Comparison of ENCODE assay signal across 9 cellular contexts in the genomic region with DNA sequence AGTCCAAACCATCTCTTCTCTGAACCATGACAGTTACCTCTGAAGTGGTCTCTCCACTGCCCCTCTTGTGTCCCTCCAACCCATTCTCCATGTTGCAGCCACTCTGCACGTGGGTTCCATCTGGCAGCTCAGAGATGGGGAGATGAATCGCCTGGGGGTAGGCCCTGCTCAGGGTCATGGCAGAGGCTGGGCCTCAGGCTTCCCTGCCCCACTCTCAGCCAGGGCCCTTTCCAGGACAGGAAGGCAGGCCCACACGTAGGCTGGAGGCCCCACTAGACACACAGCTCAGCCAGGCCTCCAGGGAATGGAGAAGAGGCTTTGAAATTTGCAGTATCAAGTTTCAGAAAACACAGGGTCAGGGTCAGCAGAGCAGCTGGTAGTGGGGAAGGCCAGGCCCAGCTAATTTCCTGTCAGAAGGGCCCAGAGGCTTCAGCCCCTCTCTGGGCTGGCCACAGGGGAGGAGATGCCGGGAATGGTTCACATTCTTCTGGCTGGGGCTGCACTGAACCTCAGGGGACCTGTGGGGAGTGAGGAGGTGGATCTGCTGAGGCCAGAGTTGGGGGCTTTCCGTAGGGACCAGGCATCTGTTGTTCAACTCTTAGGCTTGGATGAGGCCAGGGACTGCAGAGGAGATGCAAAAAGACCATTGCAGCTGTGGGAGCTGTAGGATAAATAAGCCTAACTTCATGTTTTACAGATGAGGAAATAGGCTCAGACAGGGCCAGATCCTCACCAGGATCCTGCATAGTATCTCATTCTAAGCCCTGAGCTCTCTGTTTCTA.
A peak's percentile ranks its signal among the peaks of the same experiment; 100 is the strongest.
DNase-seq lines count a peak whose midpoint lies in the region; ATAC-seq and TF ChIP-seq lines count a peak whose summit lies in the region.
"Had no signal": no experiment of that assay in that cellular context is flagged by ENCODE, and none has a peak within 500 bp of the region (broad histone marks: within the 10 kb centered on the region; RNA-seq: fewer than 3 reads in every experiment).

No MANE protein-coding gene starts in this region.

- H3K27me3 ChIP-seq in CD4-positive, CD25-positive, alpha-beta regulatory T cell (ENCODE audit: control insufficient read depth, insufficient read depth, low read length) = no peaks in the 10 kb centered on the region
- no peaks in the 10 kb centered on the region for H3K27me3 ChIP-seq in HUES48 (ENCODE audit: control insufficient read depth, insufficient read depth, low read length)

- H3K4me1 Mint-ChIP-seq in CD4-positive, CD25-positive, alpha-beta regulatory T cell = peaks cover 0 to 6% (median 2%) of the 10 kb centered on the region in 4 donors
- H3K4me1 Mint-ChIP-seq in neural crest cell = peaks cover 31% of the 10 kb centered on the region

- ATAC-seq in CD4-positive, CD25-positive, alpha-beta regulatory T cell (ENCODE audit: low read depth in 2 of 2) = peak in 1 of 2 donors; percentile 22
- ATAC-seq in HG02870 (IDR thresholded peaks at IDR 0.05; ENCODE audit: unreplicated experiment) (no peak), HG03460 (IDR thresholded peaks at IDR 0.05; ENCODE audit: unreplicated experiment) (no peak), HG02623 (IDR thresholded peaks at IDR 0.05; ENCODE audit: unreplicated experiment) (no peak), HG02852 (IDR thresholded peaks at IDR 0.05; ENCODE audit: unreplicated experiment) (no peak)

- H3K27ac Mint-ChIP-seq in CD4-positive, CD25-positive, alpha-beta regulatory T cell = peak overlapping the region in 2 of 3 donors; percentile 37 to 44
- H3K27ac Mint-ChIP-seq in neural crest cell (ENCODE audit: unreplicated experiment) = peak overlapping the region; percentile 91

- no peak overlapping the region for H3K27ac ChIP-seq in CD4-positive, CD25-positive, alpha-beta regulatory T cell (ENCODE audit: insufficient read depth, low read length, poor library complexity, severe bottlenecking)
- peak overlapping the region; percentile 19 for H3K27ac ChIP-seq in HUES48 (ENCODE audit: low read depth, low read length)

- H3K27me3 Mint-ChIP-seq in CD4-positive, CD25-positive, alpha-beta regulatory T cell = no peaks in the 10 kb centered on the region
- H3K27me3 Mint-ChIP-seq in neural crest cell (ENCODE audit: low read depth) = no peaks in the 10 kb centered on the region
- H3K27me3 Mint-ChIP-seq: activated naive CD8-positive, alpha-beta T cell had no signal

- no peak overlapping the region for H3K4me3 ChIP-seq in CD4-positive, CD25-positive, alpha-beta regulatory T cell (ENCODE audit: low read depth, low read length)
- H3K4me3 ChIP-seq in HUES48 (ENCODE audit: low read depth, low read length) = no peak overlapping the region

- H3K9ac ChIP-seq in HUES48 (ENCODE audit: low read depth, low read length) = no peak overlapping the region

- DNase-seq in CD4-positive, CD25-positive, alpha-beta regulatory T cell = no peak
- DNase-seq in dermis microvascular lymphatic vessel endothelial cell (ENCODE audit: low read depth in 2 of 2) (peak; percentile 87 to 94), neural crest cell (ENCODE audit: low read depth, low spot score) (no peak)

- H3K36me3 Mint-ChIP-seq in CD4-positive, CD25-positive, alpha-beta regulatory T cell = peaks cover 3% of the 10 kb centered on the region
- H3K36me3 Mint-ChIP-seq in neural crest cell (ENCODE audit: low read depth) = peaks cover 3% of the 10 kb centered on the region

- H3K4me3 Mint-ChIP-seq in CD4-positive, CD25-positive, alpha-beta regulatory T cell = peak overlapping the region in 1 of 4 donors; percentile 23
- peak overlapping the region; percentile 35 for H3K4me3 Mint-ChIP-seq in neural crest cell
- H3K4me3 Mint-ChIP-seq: activated naive CD8-positive, alpha-beta T cell had no signal

- H3K4me1 ChIP-seq in CD4-positive, CD25-positive, alpha-beta regulatory T cell (ENCODE audit: control insufficient read depth, insufficient read depth, low read length, poor library complexity, severe bottlenecking) = no peaks in the 10 kb centered on the region
- 0 out of 2 replicates have a peak, but pooled peaks cover 4% of the 10 kb centered on the region for H3K4me1 ChIP-seq in HUES48 (ENCODE audit: control insufficient read depth, insufficient read depth, low read length)

- H3K36me3 ChIP-seq in CD4-positive, CD25-positive, alpha-beta regulatory T cell (ENCODE audit: control insufficient read depth, insufficient read depth, low read length) = no peaks in the 10 kb centered on the region
- H3K36me3 ChIP-seq in HUES48 (ENCODE audit: control insufficient read depth, insufficient read depth, low read length) = no peaks in the 10 kb centered on the region

- TF ChIP-seq CTCF in neural crest cell (conservative IDR thresholded peaks at IDR 0.05) = no peak

- peaks cover 0 to 2% (median 0%) of the 10 kb centered on the region in 7 donors for H3K9me3 Mint-ChIP-seq in CD4-positive, CD25-positive, alpha-beta regulatory T cell
- peaks cover 6% of the 10 kb centered on the region for H3K9me3 Mint-ChIP-seq in neural crest cell

- no peaks in the 10 kb centered on the region for H3K9me3 ChIP-seq in CD4-positive, CD25-positive, alpha-beta regulatory T cell (ENCODE audit: control insufficient read depth in 2 of 2, low read length in 2 of 2)
- H3K9me3 ChIP-seq in HUES48 (ENCODE audit: control insufficient read depth, insufficient read depth, low read length) = no peaks in the 10 kb centered on the region

Comparison
In these comparisons a context has a peak if more than half of its experiments do, and no peak if none do; other contexts are left out.
1. DNase-seq: peak in dermis microvascular lymphatic vessel endothelial cell (2 of 2); none in CD4-positive, CD25-positive, alpha-beta regulatory T cell (0 of 3) and neural crest cell (single experiment).